1 cellular context compared by ENCODE assay signal in genomic region chr22:17388235-17388634, GRCh38.
TF ChIP-seq lines count a peak whose summit lies in the region.

No MANE protein-coding gene starts in this region.

TF ChIP-seq in WTC11, 78 proteins besides CTCF, POLR2A, EP300 and RAD21 (continued from another document):
- TF ChIP-seq PREB (CRISPR knock-in tag; IDR thresholded peaks at IDR 0.05; ENCODE audit: borderline replicate concordance) = no peak
TF ChIP-seq in WTC11: peak in this region for 1.
